Comparison of ENCODE assay signal across 1 cellular context in genomic region chr3:197736010-197736490, GRCh38.
TF ChIP-seq lines count a peak whose summit lies in the region.

No MANE protein-coding gene starts in this region.

TF ChIP-seq in HEK293, 187 proteins besides CTCF, POLR2A, EP300 and RAD21 (continued from another document and continues in another):
- TF ChIP-seq PRDM10 (tag by site-specific recombination; IDR thresholded peaks at IDR 0.05) (peak; percentile 39; the same call in 1 of the 2 replicates), SP2 (tag by site-specific recombination; IDR thresholded peaks at IDR 0.05) (peak; percentile 51), BCL11B (tag by site-specific recombination; IDR thresholded peaks at IDR 0.05; ENCODE audit: low read depth) (no peak), ZNF121 (tag by site-specific recombination; IDR thresholded peaks at IDR 0.05) (no peak), HIC1 (tag by site-specific recombination; IDR thresholded peaks at IDR 0.05) (0 out of 2 replicates have a peak, but pooled peaks have one; percentile 9), ZSCAN30 (tag by site-specific recombination; IDR thresholded peaks at IDR 0.05) (no peak), ZNF311 (tag by site-specific recombination; IDR thresholded peaks at IDR 0.05; ENCODE audit: borderline replicate concordance) (no peak), ZNF518A (tag by site-specific recombination; conservative IDR thresholded peaks at IDR 0.05; ENCODE audit: low read depth) (no peak), ZNF146 (tag by site-specific recombination; IDR thresholded peaks at IDR 0.05) (no peak), ZNF19 (tag by site-specific recombination; IDR thresholded peaks at IDR 0.05; ENCODE audit: low read depth) (no peak), SCRT2 (tag by site-specific recombination; IDR thresholded peaks at IDR 0.05) (no peak), TCF7L2 (IDR thresholded peaks at IDR 0.05; ENCODE audit: borderline replicate concordance, low read depth, low read length) (no peak), ZNF514 (tag by site-specific recombination; IDR thresholded peaks at IDR 0.05) (no peak), HOXA7 (CRISPR knock-in tag; IDR thresholded peaks at IDR 0.05; ENCODE audit: borderline replicate concordance) (no peak), ZNF571 (tag by site-specific recombination; IDR thresholded peaks at IDR 0.05) (no peak), ZNF366 (tag by site-specific recombination; conservative IDR thresholded peaks at IDR 0.05) (0 out of 2 replicates have a peak, but pooled peaks have one; percentile 16), ZNF274 (IDR thresholded peaks at IDR 0.05; ENCODE audit: low read length) (no peak), ZNF274 (tag by site-specific recombination; IDR thresholded peaks at IDR 0.05; ENCODE audit: borderline replicate concordance) (no peak), BCL11A (tag by site-specific recombination; IDR thresholded peaks at IDR 0.05; ENCODE audit: low read depth) (no peak), KLF10 (tag by site-specific recombination; IDR thresholded peaks at IDR 0.05) (no peak), ZNF530 (tag by site-specific recombination; IDR thresholded peaks at IDR 0.05; ENCODE audit: low read depth) (no peak), ZNF175 (tag by site-specific recombination; IDR thresholded peaks at IDR 0.05) (no peak), OVOL3 (tag by site-specific recombination; IDR thresholded peaks at IDR 0.05) (no peak), EGR2 (tag by site-specific recombination; IDR thresholded peaks at IDR 0.05; ENCODE audit: low read depth) (no peak), ELK4 (IDR thresholded peaks at IDR 0.05; ENCODE audit: borderline replicate concordance, low read depth, low read length) (no peak), ZNF133 (tag by site-specific recombination; IDR thresholded peaks at IDR 0.05) (no peak), PRDM4 (tag by site-specific recombination; IDR thresholded peaks at IDR 0.05) (no peak), AEBP2 (tag by site-specific recombination; IDR thresholded peaks at IDR 0.05; ENCODE audit: borderline replicate concordance) (no peak), PRDM6 (tag by site-specific recombination; IDR thresholded peaks at IDR 0.05) (no peak), ZNF624 (tag by site-specific recombination; IDR thresholded peaks at IDR 0.05) (no peak), ZBTB44 (tag by site-specific recombination; IDR thresholded peaks at IDR 0.05) (no peak), ZNF433 (tag by site-specific recombination; IDR thresholded peaks at IDR 0.05; ENCODE audit: low read depth) (no peak), ATF2 (tag by site-specific recombination; IDR thresholded peaks at IDR 0.05; ENCODE audit: low read depth) (no peak), ZNF548 (tag by site-specific recombination; IDR thresholded peaks at IDR 0.05) (no peak), MYNN (tag by site-specific recombination; IDR thresholded peaks at IDR 0.05; ENCODE audit: borderline replicate concordance) (no peak)
